Comparison of ENCODE assay signal across 8 cellular contexts in genomic region chr7:74788369-74789150, GRCh38. TPM values are rescaled to one million over a fixed set of nuclear protein-coding genes. Genes with fewer than 3 reads are reported as not detected.
DNase-seq lines count a peak whose midpoint lies in the region; ATAC-seq and TF ChIP-seq lines count a peak whose summit lies in the region.
"Not testable (repeated sequence)": the region's sequence is repeated elsewhere in the genome, so short reads cannot be mapped to it uniquely, and the experiment has no call there.

No MANE protein-coding gene starts in this region.

- H2BK15ac ChIP-seq in IMR-90 (ENCODE audit: low read depth, low read length) = not testable (repeated sequence)

- H3K9me3 ChIP-seq in Caco-2; IMR-90 (ENCODE audit: control insufficient read depth, insufficient read depth, low read length): not testable (repeated sequence)

- not testable (repeated sequence) for H3K27ac ChIP-seq in IMR-90 (ENCODE audit: insufficient read depth, low read length)

- H4K5ac ChIP-seq in IMR-90 (ENCODE audit: low read depth, low read length) = not testable (repeated sequence)

- not testable (repeated sequence) for H4K91ac ChIP-seq in IMR-90 (ENCODE audit: insufficient read depth, low read depth, low read length)

- peak overlapping the region; percentile 52 for H3K4me3 Mint-ChIP-seq in Caco-2 (ENCODE audit: unreplicated experiment)
- peak overlapping the region; percentile 59 for H3K4me3 Mint-ChIP-seq in memory B cell

- not testable (repeated sequence) for H3K9me1 ChIP-seq in IMR-90 (ENCODE audit: insufficient read depth, low read length)

- H3K36me3 ChIP-seq in Caco-2 (ENCODE audit: control insufficient read depth, insufficient read depth, low read length); IMR-90 (ENCODE audit: control insufficient read depth, insufficient read depth, low read length): not testable (repeated sequence)

- not testable (repeated sequence) for H3K27me3 ChIP-seq in Caco-2 (replicated peaks; ENCODE audit: control insufficient read depth, insufficient read depth, low read length); IMR-90 (ENCODE audit: control insufficient read depth, insufficient read depth, low read length)

- CTCF ChIA-PET in Caco-2 (lab: Charles Lee); IMR-90 (lab: Yijun Ruan, JAX): not testable (repeated sequence)

- H3K9me3 Mint-ChIP-seq in Caco-2 (ENCODE audit: unreplicated experiment); memory B cell: not testable (repeated sequence)

- H4K20me1 ChIP-seq in IMR-90 (ENCODE audit: insufficient read depth, low read length) = not testable (repeated sequence)

- in situ Hi-C loops in IMR-90 (cut with MboI; ENCODE audit: low sequenced_read_pairs) = not testable (repeated sequence)

- 0% methylated on average over 5 of the region's 82 CpGs; no CpG with 5 or more reads in 1 of the 2 experiments for whole genome bisulfite sequencing in IMR-90 (ENCODE audit: extremely low coverage in 2 of 2, insufficient read length in 1 of 2), 2 experiments

- H3K4me2 ChIP-seq in IMR-90 (ENCODE audit: low read depth, low read length) = not testable (repeated sequence)

- not testable (repeated sequence) for H3K79me1 ChIP-seq in IMR-90 (ENCODE audit: low read depth in 1 of 2, low read length in 2 of 2)

- H3K27ac Mint-ChIP-seq in Caco-2 (ENCODE audit: unreplicated experiment); memory B cell: not testable (repeated sequence)

- not testable (repeated sequence) for H2BK20ac ChIP-seq in IMR-90 (ENCODE audit: low read depth, low read length)

- not testable (repeated sequence) for H3K4me1 ChIP-seq in Caco-2; IMR-90 (ENCODE audit: control insufficient read depth, insufficient read depth, low read length)

- intact Hi-C loops in Caco-2 (cut with micrococcal nuclease; ENCODE audit: unreplicated experiment); IMR-90 (cut with micrococcal nuclease): not testable (repeated sequence)

- POLR2A ChIA-PET in Caco-2 (lab: Charles Lee); IMR-90 (lab: Charles Lee; ENCODE audit: unreplicated experiment): not testable (repeated sequence)

- H3K4ac ChIP-seq in IMR-90 (ENCODE audit: low read depth, low read length) = not testable (repeated sequence)

- TF ChIP-seq RAD21 in IMR-90 (IDR thresholded peaks at IDR 0.05; ENCODE audit: low read length) = not testable (repeated sequence)

- not testable (repeated sequence) for H2AK5ac ChIP-seq in IMR-90 (ENCODE audit: low read depth, low read length)

- BruUV-seq in Caco-2 (replicated peaks; lab: Mats Ljungman, UMichigan); IMR-90 (replicated peaks; lab: Mats Ljungman, UMichigan): not testable (repeated sequence)

- H2BK5ac ChIP-seq in IMR-90 (ENCODE audit: low read depth, low read length, poor library complexity, severe bottlenecking) = not testable (repeated sequence)

- not testable (repeated sequence) for H2AFZ ChIP-seq in IMR-90 (replicated peaks; ENCODE audit: low read length, poor library complexity)

- not testable (repeated sequence) for TF ChIP-seq CTCF in Caco-2 (IDR thresholded peaks at IDR 0.05; ENCODE audit: insufficient read depth in 1 of 2, low read depth in 1 of 2, low read length in 1 of 2, severe bottlenecking in 1 of 2, unreplicated experiment in 1 of 2); IMR-90 (conservative IDR thresholded peaks at IDR 0.05; ENCODE audit: low read depth, low read length)

- H3K4me3 ChIP-seq in Caco-2 (ENCODE audit: low read depth, low read length) (peak overlapping the region; percentile 27), IMR-90 (ENCODE audit: insufficient read depth, low read depth, low read length) (peak overlapping the region; percentile 43; the same call in 1 of the 2 replicates)

- H3K4me1 Mint-ChIP-seq in Caco-2 (ENCODE audit: low read depth, unreplicated experiment); memory B cell: not testable (repeated sequence)

- H3K27me3 Mint-ChIP-seq in Caco-2 (ENCODE audit: insufficient read depth, unreplicated experiment); memory B cell: not testable (repeated sequence)

- H3K14ac ChIP-seq in IMR-90 (replicated peaks; ENCODE audit: low read depth, low read length) = not testable (repeated sequence)

- H3K56ac ChIP-seq in IMR-90 (ENCODE audit: extremely low read depth, insufficient read depth, low read length) = not testable (repeated sequence)

- not testable (repeated sequence) for H3K36me3 Mint-ChIP-seq in Caco-2 (ENCODE audit: insufficient read depth, unreplicated experiment); memory B cell

- H2AK9ac ChIP-seq in IMR-90 (replicated peaks; ENCODE audit: low read depth, low read length, poor library complexity) = not testable (repeated sequence)

- H3K18ac ChIP-seq in IMR-90 (ENCODE audit: low read depth, low read length) = not testable (repeated sequence)

- H3K9ac ChIP-seq in IMR-90 (ENCODE audit: low read depth, low read length) = not testable (repeated sequence)

- dilution Hi-C loops in IMR-90 (cut with HindIII; ENCODE audit: low sequenced_read_pairs, unreplicated experiment) = not testable (repeated sequence)

- not testable (repeated sequence) for H3K23ac ChIP-seq in IMR-90 (ENCODE audit: low read depth, low read length)

- not testable (repeated sequence) for H2BK120ac ChIP-seq in IMR-90 (ENCODE audit: low read depth, low read length)

- not testable (repeated sequence) for TF ChIP-seq POLR2A in IMR-90 (IDR thresholded peaks at IDR 0.05; ENCODE audit: low read depth, low read length)

- peak; percentile 97 to 98 for DNase-seq in Caco-2
- peak; percentile 80 for DNase-seq in IMR-90
- peak; percentile 95 for DNase-seq in NOMO-1 treated with DMSO at 0.1 percent for 48 hours (lab: John Stamatoyannopoulos, UW; ENCODE audit: unreplicated experiment)
- peak; percentile 100 for DNase-seq in activated CD8-positive, alpha-beta memory T cell treated with anti-CD3 and anti-CD28 coated beads for 24 hours
- DNase-seq in ecto neural progenitor cell (ENCODE audit: low spot score) = peak; percentile 92
- DNase-seq in memory B cell (ENCODE audit: low spot score in 2 of 2) = peak; percentile 98 to 100
- peak; percentile 89 to 97 (median 96) for DNase-seq in stimulated activated CD4-positive, alpha-beta T cell treated with anti-CD3 and anti-CD28 coated beads, TNF-alpha, amount 100 ng/mL, for 1 hour (ENCODE audit: low read depth in 3 of 3, low spot score in 1 of 3)

- H4K8ac ChIP-seq in IMR-90 (ENCODE audit: low read depth in 2 of 2, low read length in 2 of 2) = not testable (repeated sequence)

- ATAC-seq in GM21786 (IDR thresholded peaks at IDR 0.05; ENCODE audit: unreplicated experiment) (peak; percentile 87), IMR-90 (ENCODE audit: low read depth) (peak; percentile 99), memory B cell (ENCODE audit: low read depth) (peak; percentile 84)

RNA-seq across cellular contexts. Expression of gene NCF1, which starts 14.7 kb away (rescaled TPM):
- total RNA-seq in Caco-2 (2022) (0.23 TPM in 1 of 2 replicates, not detected in the other), IMR-90 (2012; rRNA removed) (not detected in 2 replicates)
- polyA plus RNA-seq in IMR-90 (2012; rRNA removed) = not detected in 2 replicates
- polyA plus RNA-seq in IMR-90 (2012; cell fraction: cytosol; rRNA removed) = 0.01 TPM in 1 of 2 replicates, not detected in the other
- polyA plus RNA-seq in IMR-90 (2012; cell fraction: nucleus; rRNA removed; ENCODE audit: low replicate concordance) = 0.18 and 0.25 TPM in 2 replicates
